Comparison of ENCODE assay signal across 8 cellular contexts in the genomic region with DNA sequence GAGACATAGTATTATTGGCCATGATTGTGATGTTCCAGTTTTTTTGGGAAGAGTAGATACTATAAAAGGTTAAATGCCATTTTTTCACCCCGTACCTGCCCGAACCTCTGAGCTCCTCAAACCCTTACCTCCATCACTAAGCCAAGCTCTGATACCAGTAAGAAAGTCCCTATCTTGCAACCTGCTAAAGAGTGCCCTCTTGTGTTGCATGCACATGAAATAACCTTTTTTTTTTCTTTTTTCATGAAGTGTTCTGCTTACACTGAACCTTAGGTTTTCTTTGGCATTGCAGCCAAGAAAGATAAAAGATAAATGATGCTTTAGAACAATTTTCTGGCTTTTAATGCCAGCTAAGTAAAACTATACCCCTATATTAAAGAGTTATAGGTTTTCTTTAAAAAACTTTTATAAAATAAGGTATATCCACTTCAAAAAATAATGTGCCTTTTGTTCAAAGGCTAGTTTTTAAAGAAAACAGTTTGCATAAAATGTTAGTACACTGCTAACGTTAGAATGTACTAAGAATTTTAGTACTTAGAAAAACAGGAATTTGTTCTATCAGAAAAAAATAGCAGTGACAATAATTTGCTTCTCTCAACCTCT.
DNase-seq lines count a peak whose midpoint lies in the region; ATAC-seq and TF ChIP-seq lines count a peak whose summit lies in the region.

No MANE protein-coding gene starts in this region.

- no peaks in the 10 kb centered on the region for H3K4me1 ChIP-seq in PC-3 (ENCODE audit: insufficient read depth, low read length)
- no peaks in the 10 kb centered on the region for H3K4me1 ChIP-seq in esophagus muscularis mucosa

- intact Hi-C loops in PC-3 (cut with micrococcal nuclease) (loop anchor here (1.0 kb wide), 3 partner anchors 67 to 342 kb away; no protein-coding TSS in a partner anchor), esophagus muscularis mucosa (cut with DNase I) (loop anchor here (2.0 to 10.0 kb wide), 2 partner anchors 224 to 332 kb away; no protein-coding TSS in a partner anchor)

- H3K27me3 ChIP-seq in PC-3 (ENCODE audit: low read length) = no peaks in the 10 kb centered on the region
- no peaks in the 10 kb centered on the region for H3K27me3 ChIP-seq in esophagus muscularis mucosa

- WGBS in esophagus muscularis mucosa = 49% methylated on average over 3 of the region's 3 CpGs

- ATAC-seq in PC-3 = peak; percentile 60
- no peak for ATAC-seq in GM21447 (IDR thresholded peaks at IDR 0.05; ENCODE audit: unreplicated experiment)
- ATAC-seq in GM21723 (IDR thresholded peaks at IDR 0.05; ENCODE audit: unreplicated experiment) = no peak
- ATAC-seq in HG03460 (IDR thresholded peaks at IDR 0.05; ENCODE audit: unreplicated experiment) = no peak

- TF ChIP-seq CTCF in PC-3 (conservative IDR thresholded peaks at IDR 0.05; ENCODE audit: low read depth, low read length) (peak; percentile 70), esophagus muscularis mucosa (IDR thresholded peaks at IDR 0.05) (peak; percentile 32 to 47 (median 34))

- POLR2A ChIA-PET in PC-3 (lab: Charles Lee; ENCODE audit: unreplicated experiment) = no interaction called here

- DNase-seq in ELR (ENCODE audit: low read depth) (peak; percentile 74), HuH-7.5 (ENCODE audit: low spot score) (peak; percentile 7), PC-3 (peak; percentile 54), esophagus muscularis mucosa (ENCODE audit: extremely low spot score) (no peak), renal cortical epithelial cell (ENCODE audit: low read depth) (peak; percentile 76)

- no peak for TF ChIP-seq POLR2A in esophagus muscularis mucosa (IDR thresholded peaks at IDR 0.05; ENCODE audit: low read depth)

- H3K4me2 ChIP-seq in PC-3 (ENCODE audit: low read length) = no peak overlapping the region

- H3K4me3 ChIP-seq in PC-3 (ENCODE audit: low read length) (no peak overlapping the region), esophagus muscularis mucosa (no peak overlapping the region)

- TF ChIP-seq EP300 in esophagus muscularis mucosa (IDR thresholded peaks at IDR 0.05) = no peak

- H3K9me3 ChIP-seq in PC-3 (ENCODE audit: low read length) (no peaks in the 10 kb centered on the region), esophagus muscularis mucosa (no peaks in the 10 kb centered on the region)

- H3K9ac ChIP-seq in PC-3 (ENCODE audit: low read length) = no peak overlapping the region

- H3K27ac ChIP-seq in PC-3 (ENCODE audit: low read length) (no peak overlapping the region), esophagus muscularis mucosa (replicated peaks in 1 of 4) (no peak overlapping the region)

- H4K20me1 ChIP-seq in PC-3 (ENCODE audit: low read length) = no peaks in the 10 kb centered on the region

- H3F3A ChIP-seq in PC-3 (ENCODE audit: low read length, unreplicated experiment) = no peaks in the 10 kb centered on the region

- no peaks in the 10 kb centered on the region for H3K36me3 ChIP-seq in PC-3 (ENCODE audit: low read depth, low read length)
- H3K36me3 ChIP-seq in esophagus muscularis mucosa = no peaks in the 10 kb centered on the region

- CTCF ChIA-PET in PC-3 (lab: Charles Lee) = interaction anchor here (0.6 to 1.3 kb wide), 2 partner anchors 26 to 67 kb away, joined by 6 read pairs; no protein-coding TSS in a partner anchor

- H3K79me2 ChIP-seq in PC-3 (ENCODE audit: low read length) = no peaks in the 10 kb centered on the region

- no peak overlapping the region for H2AFZ ChIP-seq in PC-3 (ENCODE audit: low read length)

- no peaks in the 10 kb centered on the region for H3K9me2 ChIP-seq in PC-3 (replicated peaks; ENCODE audit: low read length)

- BruUV-seq in PC-3 (replicated peaks; lab: Mats Ljungman, UMichigan) = no TSS peak
